In the genomic region with DNA sequence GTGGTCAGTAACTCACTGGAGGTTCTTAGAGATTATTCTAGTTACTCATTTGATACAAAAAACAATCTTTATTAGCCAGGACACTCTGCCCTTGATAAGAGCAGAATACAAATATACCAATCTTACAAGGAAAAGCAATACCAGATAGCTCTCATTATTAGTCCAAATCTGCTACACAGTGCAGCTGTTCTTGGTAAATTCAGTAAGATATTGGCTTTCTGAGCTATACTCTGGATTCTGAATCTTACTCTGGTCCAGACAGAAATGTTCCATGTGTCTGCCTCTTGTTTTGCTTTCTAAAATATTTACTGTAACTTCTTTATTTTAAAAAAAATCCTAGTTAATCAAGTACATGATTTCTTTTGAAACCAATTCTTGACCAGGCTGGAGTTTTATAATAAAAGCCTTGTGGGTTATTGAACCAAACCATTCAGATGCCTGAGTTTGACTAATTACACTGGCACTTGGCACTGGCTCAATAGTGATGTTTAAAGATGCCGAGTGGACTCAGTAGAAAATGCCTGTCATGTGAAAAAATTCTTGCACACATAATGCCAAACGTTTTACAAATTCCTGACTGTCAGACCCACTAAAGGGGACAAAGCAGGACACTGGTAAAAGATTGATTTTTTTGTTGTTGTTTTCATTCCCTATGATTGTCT, we compare ENCODE assay signal across 10 cellular contexts.
DNase-seq lines count a peak whose midpoint lies in the region; ATAC-seq and TF ChIP-seq lines count a peak whose summit lies in the region.
"Had no signal": no experiment of that assay in that cellular context is flagged by ENCODE, and none has a peak within 500 bp of the region (broad histone marks: within the 10 kb centered on the region; RNA-seq: fewer than 3 reads in every experiment).

No MANE protein-coding gene starts in this region.

- H3K36me3 Mint-ChIP-seq in HFFc6 (ENCODE audit: low read depth) = no peaks in the 10 kb centered on the region
- no peaks in the 10 kb centered on the region for H3K36me3 Mint-ChIP-seq in activated CD8-positive, alpha-beta T cell treated with anti-CD3 and anti-CD28 coated beads for 36 hours (ENCODE audit: low read depth)
- H3K36me3 Mint-ChIP-seq: neural progenitor cell had no signal

- DNase-seq in AG08395 (ENCODE audit: low spot score) (peak; percentile 54), HFFc6 (peak; percentile 84), astrocyte of the spinal cord (ENCODE audit: low read depth, low spot score) (peak; percentile 63), iris pigment epithelial cell (ENCODE audit: low read depth) (peak; percentile 81)
- DNase-seq in activated CD4-positive, alpha-beta T cell treated with anti-CD3 and anti-CD28 coated beads, Interleukin-2, amount 50 U/mL, for 1 hour = no peak
- DNase-seq in activated CD8-positive, alpha-beta T cell treated with anti-CD3 and anti-CD28 coated beads for 36 hours = no peak
- DNase-seq: anterior cingulate cortex had no signal

- H3K4me3 Mint-ChIP-seq in HFFc6 = peak overlapping the region; percentile 50
- H3K4me3 Mint-ChIP-seq in activated CD8-positive, alpha-beta T cell treated with anti-CD3 and anti-CD28 coated beads for 36 hours = no peak overlapping the region
- H3K4me3 Mint-ChIP-seq: neural progenitor cell had no signal

- CTCF ChIA-PET in activated CD8-positive, alpha-beta T cell treated with anti-CD3 and anti-CD28 coated beads for 36 hours (lab: Charles Lee) = no interaction called here

- intact Hi-C loops in activated CD8-positive, alpha-beta T cell treated with anti-CD3 and anti-CD28 coated beads for 36 hours (cut with micrococcal nuclease) = no loop called here

- ATAC-seq in HG03159 (IDR thresholded peaks at IDR 0.05; ENCODE audit: unreplicated experiment) = no peak
- no peak for ATAC-seq in GM19455 (IDR thresholded peaks at IDR 0.05; ENCODE audit: unreplicated experiment)
- ATAC-seq in activated CD8-positive, alpha-beta T cell treated with anti-CD3 and anti-CD28 coated beads for 36 hours = no peak

- TF ChIP-seq CTCF in HFFc6 (IDR thresholded peaks at IDR 0.05) (no peak), astrocyte of the spinal cord (IDR thresholded peaks at IDR 0.05; ENCODE audit: low read depth, low read length) (no peak)
- no peak for TF ChIP-seq CTCF in activated CD8-positive, alpha-beta T cell treated with anti-CD3 and anti-CD28 coated beads for 36 hours (IDR thresholded peaks at IDR 0.05)

- POLR2A ChIA-PET in activated CD8-positive, alpha-beta T cell treated with anti-CD3 and anti-CD28 coated beads for 36 hours (lab: Charles Lee) = no interaction called here

- in situ Hi-C loops in astrocyte of the spinal cord (cut with HindIII; ENCODE audit: low sequenced_read_pairs) = no loop called here

- H3K4me1 Mint-ChIP-seq in HFFc6 (ENCODE audit: low read depth) = peaks cover 54% of the 10 kb centered on the region
- H3K4me1 Mint-ChIP-seq in activated CD8-positive, alpha-beta T cell treated with anti-CD3 and anti-CD28 coated beads for 36 hours (ENCODE audit: low read depth) = no peaks in the 10 kb centered on the region

- no peaks in the 10 kb centered on the region for H3K27me3 Mint-ChIP-seq in HFFc6 (ENCODE audit: insufficient read depth)
- H3K27me3 Mint-ChIP-seq in activated CD8-positive, alpha-beta T cell treated with anti-CD3 and anti-CD28 coated beads for 36 hours = no peaks in the 10 kb centered on the region

- peak overlapping the region; percentile 84 for H3K27ac Mint-ChIP-seq in HFFc6
- no peak overlapping the region for H3K27ac Mint-ChIP-seq in activated CD8-positive, alpha-beta T cell treated with anti-CD3 and anti-CD28 coated beads for 36 hours
- H3K27ac Mint-ChIP-seq: neural progenitor cell had no signal

- H3K4me3 ChIP-seq in astrocyte of the spinal cord (ENCODE audit: low read depth, low read length) = no peak overlapping the region
- H3K4me3 ChIP-seq: neural progenitor cell had no signal

- no peaks in the 10 kb centered on the region for H3K9me3 Mint-ChIP-seq in HFFc6
- no peaks in the 10 kb centered on the region for H3K9me3 Mint-ChIP-seq in activated CD8-positive, alpha-beta T cell treated with anti-CD3 and anti-CD28 coated beads for 36 hours
- H3K9me3 Mint-ChIP-seq: neural progenitor cell had no signal

Comparison
In these comparisons a context has a peak if more than half of its experiments do, and no peak if none do; other contexts are left out.
1. DNase-seq: peak in AG08395 (single experiment), HFFc6 (single experiment), astrocyte of the spinal cord (single experiment) and iris pigment epithelial cell (single experiment); none in activated CD4-positive, alpha-beta T cell treated with anti-CD3 and anti-CD28 coated beads, Interleukin-2, amount 50 U/mL, for 1 hour (single experiment) and activated CD8-positive, alpha-beta T cell treated with anti-CD3 and anti-CD28 coated beads for 36 hours (single experiment).